In the genomic region with DNA sequence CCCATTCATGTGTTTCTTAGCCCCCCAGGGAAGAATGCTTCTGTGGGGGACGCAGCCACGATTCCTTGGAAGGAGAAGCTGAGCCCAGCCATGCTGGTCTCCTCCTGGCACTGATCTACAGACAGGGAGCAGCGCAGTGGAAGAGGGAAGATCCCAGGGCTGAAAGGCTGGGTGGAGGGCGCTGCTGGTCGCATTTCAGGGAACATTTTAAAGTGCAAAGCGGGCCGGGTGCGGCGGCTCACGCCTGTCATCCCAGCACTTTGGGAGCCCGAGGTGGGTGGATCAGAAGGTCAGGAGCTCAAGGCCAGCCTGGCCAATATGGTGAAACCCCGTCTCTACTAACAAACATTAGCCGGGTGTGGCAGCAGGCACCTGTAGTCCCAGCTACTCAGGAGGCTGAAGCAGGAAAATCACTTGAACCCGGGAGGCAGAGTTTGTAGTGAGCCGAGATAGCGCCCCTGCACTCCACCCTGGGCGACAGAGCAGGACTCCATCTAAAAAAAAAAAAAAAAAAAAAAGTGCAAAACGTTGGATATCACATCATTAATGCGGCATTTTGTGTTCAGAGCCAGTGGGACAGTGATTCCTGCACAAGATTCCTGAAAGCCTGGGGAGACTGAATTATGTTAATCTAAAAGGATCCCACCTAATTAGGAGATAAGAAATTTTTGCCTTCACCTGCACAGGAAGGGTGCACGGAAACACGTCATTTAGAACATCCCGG, we compare ENCODE assay signal across 8 cellular contexts. TPM values are rescaled to one million over a fixed set of nuclear protein-coding genes. Genes with fewer than 3 reads are reported as not detected.
DNase-seq lines count a peak whose midpoint lies in the region; ATAC-seq and TF ChIP-seq lines count a peak whose summit lies in the region.

No MANE protein-coding gene starts in this region.

- H3K9me3 ChIP-seq in cardiac muscle cell (ENCODE audit: low read depth) (no peaks in the 10 kb centered on the region), right lobe of liver (no peaks in the 10 kb centered on the region), upper lobe of right lung (no peaks in the 10 kb centered on the region)

- H3K27me3 Mint-ChIP-seq in activated naive CD8-positive, alpha-beta T cell treated with anti-CD3 and anti-CD28 coated beads, Interleukin-2, amount 50 U/mL, for 24 hours = peaks cover 2% of the 10 kb centered on the region

- H3K4me1 ChIP-seq in cardiac muscle cell (ENCODE audit: low read depth) (peaks cover 4% of the 10 kb centered on the region), right lobe of liver (peaks cover 0 to 19% (median 10%) of the 10 kb centered on the region in 4 donors), upper lobe of right lung (peaks cover 29% of the 10 kb centered on the region)

- intact Hi-C loops in cardiac septum (cut with DNase I) = no loop called here
- intact Hi-C loops in right lobe of liver (cut with DNase I) = loop anchor here in 1 of 2 donors (10.0 kb wide), 1 partner anchor 114 kb away; no protein-coding TSS in a partner anchor
- intact Hi-C loops in upper lobe of right lung (cut with DNase I) = no loop called here

- peak overlapping the region; percentile 100 for H3K4me3 ChIP-seq in cardiac muscle cell
- peak overlapping the region; percentile 87 to 98 (median 87) for H3K4me3 ChIP-seq in right lobe of liver
- peak overlapping the region; percentile 73 for H3K4me3 ChIP-seq in upper lobe of right lung

- H3K27me3 ChIP-seq in cardiac muscle cell (no peaks in the 10 kb centered on the region), right lobe of liver (no peaks in the 10 kb centered on the region), upper lobe of right lung (no peaks in the 10 kb centered on the region)

- WGBS in right lobe of liver (ENCODE audit: insufficient coverage, low coverage, low lambda C conversion rate, missing lambda C conversion rate) = 17% methylated on average over 13 of the region's 22 CpGs

- H3K27ac ChIP-seq in cardiac muscle cell (no peak overlapping the region), right lobe of liver (peak overlapping the region; percentile 36 to 73 (median 57)), upper lobe of right lung (peak overlapping the region; percentile 63)

- peak overlapping the region; percentile 81 for H3K27ac Mint-ChIP-seq in activated naive CD8-positive, alpha-beta T cell treated with anti-CD3 and anti-CD28 coated beads, Interleukin-2, amount 50 U/mL, for 24 hours

- TF ChIP-seq POLR2A in right lobe of liver (IDR thresholded peaks at IDR 0.05) = no peak

- no peaks in the 10 kb centered on the region for H3K9me3 Mint-ChIP-seq in activated naive CD8-positive, alpha-beta T cell treated with anti-CD3 and anti-CD28 coated beads, Interleukin-2, amount 50 U/mL, for 24 hours

- H3K4me3 Mint-ChIP-seq in activated naive CD8-positive, alpha-beta T cell treated with anti-CD3 and anti-CD28 coated beads, Interleukin-2, amount 50 U/mL, for 24 hours = peak overlapping the region; percentile 74

- H3K36me3 ChIP-seq in cardiac muscle cell = peaks cover 7% of the 10 kb centered on the region
- H3K36me3 ChIP-seq in right lobe of liver = peaks cover 0 to 8% (median 2%) of the 10 kb centered on the region in 4 donors
- H3K36me3 ChIP-seq in upper lobe of right lung = peaks cover 13% of the 10 kb centered on the region

- peaks cover 21% of the 10 kb centered on the region for H3K4me1 Mint-ChIP-seq in activated naive CD8-positive, alpha-beta T cell treated with anti-CD3 and anti-CD28 coated beads, Interleukin-2, amount 50 U/mL, for 24 hours

- DNase-seq in cardiac muscle cell (ENCODE audit: low read depth in 1 of 2, low spot score in 1 of 2) (no peak), cardiac septum (ENCODE audit: low spot score) (no peak), right lobe of liver (peak in 1 of 3 donors; percentile 68), upper lobe of right lung (peak; percentile 64), Ammon's horn (ENCODE audit: low spot score) (no peak)
- DNase-seq in activated naive CD8-positive, alpha-beta T cell treated with anti-CD3 and anti-CD28 coated beads, Interleukin-2, amount 50 U/mL, for 24 hours = no peak

- no peak for TF ChIP-seq CTCF in cardiac muscle cell (IDR thresholded peaks at IDR 0.05; ENCODE audit: low read depth, low read length)
- no peak for TF ChIP-seq CTCF in right lobe of liver (IDR thresholded peaks at IDR 0.05)
- no peak for TF ChIP-seq CTCF in upper lobe of right lung (IDR thresholded peaks at IDR 0.05)

- ATAC-seq in activated naive CD8-positive, alpha-beta T cell treated with anti-CD3 and anti-CD28 coated beads, Interleukin-2, amount 50 U/mL, for 24 hours = no peak
- ATAC-seq in right lobe of liver (peak in 3 of 4 donors; percentile 20 to 36 (median 22)), upper lobe of right lung (no peak), GM21786 (IDR thresholded peaks at IDR 0.05; ENCODE audit: unreplicated experiment) (no peak), HG03520 (IDR thresholded peaks at IDR 0.05; ENCODE audit: unreplicated experiment) (no peak)

- H3K36me3 Mint-ChIP-seq in activated naive CD8-positive, alpha-beta T cell treated with anti-CD3 and anti-CD28 coated beads, Interleukin-2, amount 50 U/mL, for 24 hours (ENCODE audit: low read depth) = peaks cover 9% of the 10 kb centered on the region

RNA-seq across cellular contexts. Expression of a gene that starts 0.6 kb away (rescaled TPM):
- total RNA-seq in cardiac muscle cell (35.5 and 41.4 TPM in 2 replicates), cardiac septum (21.7 TPM), right lobe of liver (10 to 100 TPM; 13.4 to 27.8 (median 15.6) TPM), upper lobe of right lung (29.9 TPM)
- polyA plus RNA-seq in cardiac muscle cell = 46.4 and 58.8 TPM in 2 replicates

RNA-seq across cellular contexts. Expression of a gene that starts 43.9 kb away (rescaled TPM):
- 16.2 and 24.9 TPM in 2 replicates for total RNA-seq in cardiac muscle cell
- polyA plus RNA-seq in cardiac muscle cell = 22.4 and 22.5 TPM in 2 replicates
- 9.8 TPM for total RNA-seq in cardiac septum
- 100 to 1,000 TPM in 1 of 6 experiments, 10 to 100 TPM in 5; 46.6 to 139 (median 63.3) TPM for total RNA-seq in right lobe of liver
- total RNA-seq in upper lobe of right lung = 139 TPM

Comparison
In these comparisons a context has a peak if more than half of its experiments do, and no peak if none do; other contexts are left out.
1. ATAC-seq: peak in right lobe of liver (3 of 4); none in activated naive CD8-positive, alpha-beta T cell treated with anti-CD3 and anti-CD28 coated beads, Interleukin-2, amount 50 U/mL, for 24 hours (single experiment), upper lobe of right lung (single experiment), GM21786 (single experiment) and HG03520 (single experiment).
2. Peak in every context shown above with its lines, with median percentiles within 50 percentile points of each other: H3K4me3 ChIP-seq.